ENCODE assay signal across 9 cellular contexts in the genomic region with DNA sequence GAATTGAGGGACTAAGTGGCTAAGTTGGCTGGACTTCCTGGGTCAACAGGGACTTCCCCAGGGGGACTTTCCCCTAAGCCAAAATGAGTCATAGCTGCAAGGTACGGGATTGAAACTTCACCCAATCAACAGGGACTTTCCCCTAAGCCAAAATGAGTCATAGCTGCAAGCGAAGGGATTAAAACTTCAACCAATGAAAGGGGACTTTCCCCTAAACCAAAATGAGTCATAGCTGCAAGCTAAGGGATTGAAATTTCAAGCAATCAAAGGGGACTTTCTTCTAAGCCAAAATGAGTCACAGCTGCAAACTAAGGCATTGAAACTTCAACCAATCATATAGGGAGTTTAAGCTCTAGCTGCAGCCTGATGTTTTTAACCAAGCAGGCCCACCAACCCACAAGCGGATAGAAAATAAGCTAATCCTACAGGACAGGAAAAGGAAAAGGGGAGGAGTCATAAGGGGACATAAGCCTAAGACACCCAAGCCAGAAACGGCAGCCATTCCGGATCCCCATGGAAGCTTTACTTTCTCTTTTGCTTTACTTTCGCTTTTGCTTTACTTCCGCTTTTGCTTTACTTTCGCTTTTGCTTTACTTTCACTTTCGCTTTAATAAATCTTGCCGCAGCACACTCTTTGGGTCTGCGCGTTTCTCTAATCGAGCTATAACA.
DNase-seq lines count a peak whose midpoint lies in the region; ATAC-seq, FAIRE-seq and TF ChIP-seq lines count a peak whose summit lies in the region.
"Had no signal": no experiment of that assay in that cellular context is flagged by ENCODE, and none has a peak within 500 bp of the region (broad histone marks: within the 10 kb centered on the region; RNA-seq: fewer than 3 reads in every experiment).

No MANE protein-coding gene starts in this region.

- TF ChIP-seq EP300 in HepG2 (IDR thresholded peaks at IDR 0.05; ENCODE audit: low read depth in 2 of 2, low read length in 2 of 2) (no peak; a peak in 1 of 4 replicates), HepG2 (CRISPR knock-in tag; IDR thresholded peaks at IDR 0.05; ENCODE audit: borderline replicate concordance) (no peak)

- TF ChIP-seq RAD21 in HepG2 (CRISPR knock-in tag; IDR thresholded peaks at IDR 0.05) = no peak

- no peak overlapping the region for H3K4me3 ChIP-seq in HepG2 (replicated peaks in 1 of 3; ENCODE audit: insufficient read depth in 1 of 3, low read depth in 2 of 3, low read length in 3 of 3)

- H3K9ac ChIP-seq in HepG2 (ENCODE audit: insufficient read depth, low read depth, low read length) = no peak overlapping the region

- WGBS in HepG2 (ENCODE audit: low lambda C conversion rate) = 49% methylated on average over 13 of the region's 13 CpGs

- H3K27me3 ChIP-seq in HepG2 (ENCODE audit: control insufficient read depth in 1 of 2, insufficient read depth in 2 of 2, low read length in 2 of 2) = no peaks in the 10 kb centered on the region

- DNase-seq in NCI-H226 (peak; percentile 90), HepG2 (ENCODE audit: low spot score) (peak; percentile 57), dedifferentiated amniotic fluid mesenchymal stem cell (ENCODE audit: extremely low spot score) (no peak), inferior parietal cortex (ENCODE audit: extremely low spot score) (no peak)
- peak; percentile 39 for DNase-seq in activated T-cell treated with anti-CD3 and anti-CD28 coated beads, Interleukin-2, amount 50 U/mL, for 1 hour
- peak; percentile 50 for DNase-seq in stimulated activated naive CD8-positive, alpha-beta T cell treated with anti-CD3 and anti-CD28 coated beads, Interleukin-15, Interleukin-2, amounts not matched to agents 100 U/mL and 50 U/mL, for 24 hours

- no peak for TF ChIP-seq CTCF in HepG2 (CRISPR knock-in tag; IDR thresholded peaks at IDR 0.05)

- peaks cover 8% of the 10 kb centered on the region for H3K4me1 ChIP-seq in HepG2 (ENCODE audit: insufficient read depth, low read length)

- TF ChIP-seq POLR2A in HepG2 (IDR thresholded peaks at IDR 0.05; ENCODE audit: insufficient read depth in 1 of 2, low read depth in 2 of 2, low read length in 2 of 2) = no peak

- H3K36me3 ChIP-seq in HepG2 (replicated peaks in 1 of 2; ENCODE audit: control insufficient read depth in 1 of 2, insufficient read depth in 2 of 2, low read length in 2 of 2) = no peaks in the 10 kb centered on the region

- POLR2A ChIA-PET in HepG2 (lab: Yijun Ruan, JAX) = no interaction called here

- peaks cover 12% of the 10 kb centered on the region; the same call in 1 of the 2 replicates for H3K9me3 ChIP-seq in HepG2 (ENCODE audit: low read length)

- CTCF ChIA-PET in HepG2 (lab: Yijun Ruan, JAX; ENCODE audit: low intra/inter-chr PET ratio, low total read pairs) = no interaction called here

- no peak overlapping the region for H3K27ac ChIP-seq in HepG2 (ENCODE audit: extremely low read length, insufficient read depth, low read length)

- H4K20me1 ChIP-seq in HepG2 (ENCODE audit: insufficient read depth, low read length) = no peaks in the 10 kb centered on the region

- H2AFZ ChIP-seq in HepG2 (ENCODE audit: low read length) = no peak overlapping the region

- intact Hi-C loops in HepG2 (cut with micrococcal nuclease; ENCODE audit: unreplicated experiment) = no loop called here

- no peaks in the 10 kb centered on the region for H3K79me2 ChIP-seq in HepG2 (ENCODE audit: insufficient read depth, low read length)

- peak overlapping the region; percentile 37 for H3K4me2 ChIP-seq in HepG2 (ENCODE audit: low read depth, low read length)

- no peak for FAIRE-seq in HepG2 (lab: Jason Lieb, UNC)
- FAIRE-seq: colon had no signal

- ATAC-seq in GM18870 (IDR thresholded peaks at IDR 0.05; ENCODE audit: unreplicated experiment) (peak; percentile 81), HG02884 (IDR thresholded peaks at IDR 0.05; ENCODE audit: unreplicated experiment) (peak; percentile 73), HepG2 (peak; percentile 39; the same call in 2 of the 3 replicates)
- peak; percentile 78 for ATAC-seq in stimulated activated naive CD8-positive, alpha-beta T cell treated with anti-CD3 and anti-CD28 coated beads, Interleukin-15, Interleukin-2, amounts not matched to agents 100 U/mL and 50 U/mL, for 24 hours

- BruUV-seq in HepG2 (replicated peaks; lab: Mats Ljungman, UMichigan) = no TSS peak

- in situ Hi-C loops in HepG2 (cut with HindIII; ENCODE audit: extremely low pct_ligation_motif_present, low pct_unique_long_range_greater_than_20kb) = loop anchor here (25.0 kb wide), 1 partner anchor 104 kb away; no protein-coding TSS in a partner anchor

TF ChIP-seq in HepG2, 621 proteins besides CTCF, POLR2A, EP300 and RAD21:
- TF ChIP-seq RELA (CRISPR knock-in tag; IDR thresholded peaks at IDR 0.05) = peak; percentile 85; the same call in 1 of the 2 replicates
- TF ChIP-seq JUN (CRISPR knock-in tag; IDR thresholded peaks at IDR 0.05) = peak; percentile 74
- TF ChIP-seq ZNF614 (CRISPR knock-in tag; IDR thresholded peaks at IDR 0.05; ENCODE audit: borderline replicate concordance) = no peak
- no peak for TF ChIP-seq GMEB2 (CRISPR knock-in tag; IDR thresholded peaks at IDR 0.05; ENCODE audit: low read depth)
- TF ChIP-seq, protein P1, sequence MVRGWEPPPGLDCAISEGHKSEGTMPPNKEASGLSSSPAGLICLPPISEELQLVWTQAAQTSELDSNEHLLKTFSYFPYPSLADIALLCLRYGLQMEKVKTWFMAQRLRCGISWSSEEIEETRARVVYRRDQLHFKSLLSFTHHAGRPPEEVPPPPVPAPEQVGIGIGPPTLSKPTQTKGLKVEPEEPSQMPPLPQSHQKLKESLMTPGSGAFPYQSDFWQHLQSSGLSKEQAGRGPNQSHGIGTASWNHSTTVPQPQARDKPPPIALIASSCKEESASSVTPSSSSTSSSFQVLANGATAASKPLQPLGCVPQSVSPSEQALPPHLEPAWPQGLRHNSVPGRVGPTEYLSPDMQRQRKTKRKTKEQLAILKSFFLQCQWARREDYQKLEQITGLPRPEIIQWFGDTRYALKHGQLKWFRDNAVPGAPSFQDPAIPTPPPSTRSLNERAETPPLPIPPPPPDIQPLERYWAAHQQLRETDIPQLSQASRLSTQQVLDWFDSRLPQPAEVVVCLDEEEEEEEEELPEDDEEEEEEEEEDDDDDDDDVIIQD (CRISPR knock-in tag; IDR thresholded peaks at IDR 0.05; ENCODE audit: low read depth) = peak; percentile 77; the same call in 1 of the 2 replicates
- TF ChIP-seq JUND (CRISPR knock-in tag; IDR thresholded peaks at IDR 0.05) = peak; percentile 59; the same call in 1 of the 2 replicates
- TF ChIP-seq POGZ (CRISPR knock-in tag; IDR thresholded peaks at IDR 0.05) = peak; percentile 68
- no peak for TF ChIP-seq ZNF549 (CRISPR knock-in tag; IDR thresholded peaks at IDR 0.05)
- no peak for TF ChIP-seq GABPA (IDR thresholded peaks at IDR 0.05; ENCODE audit: low read depth, low read length)
- peak; percentile 75 for TF ChIP-seq GABPA (CRISPR knock-in tag; IDR thresholded peaks at IDR 0.05; ENCODE audit: low read depth)
- peak; percentile 22; the same call in 1 of the 2 replicates for TF ChIP-seq CREB1 (IDR thresholded peaks at IDR 0.05)
- 0 out of 2 replicates have a peak, but pooled peaks have one; percentile 25 for TF ChIP-seq CREB1 (CRISPR knock-in tag; IDR thresholded peaks at IDR 0.05)
- TF ChIP-seq MATR3 (CRISPR knock-in tag; IDR thresholded peaks at IDR 0.05) = no peak
- 0 out of 2 replicates have a peak, but pooled peaks have one; percentile 16 for TF ChIP-seq NFYB (CRISPR knock-in tag; IDR thresholded peaks at IDR 0.05)
- 0 out of 2 replicates have a peak, but pooled peaks have one; percentile 25 for TF ChIP-seq NR2C2 (CRISPR knock-in tag; IDR thresholded peaks at IDR 0.05; ENCODE audit: borderline replicate concordance)
- TF ChIP-seq, protein P2, sequence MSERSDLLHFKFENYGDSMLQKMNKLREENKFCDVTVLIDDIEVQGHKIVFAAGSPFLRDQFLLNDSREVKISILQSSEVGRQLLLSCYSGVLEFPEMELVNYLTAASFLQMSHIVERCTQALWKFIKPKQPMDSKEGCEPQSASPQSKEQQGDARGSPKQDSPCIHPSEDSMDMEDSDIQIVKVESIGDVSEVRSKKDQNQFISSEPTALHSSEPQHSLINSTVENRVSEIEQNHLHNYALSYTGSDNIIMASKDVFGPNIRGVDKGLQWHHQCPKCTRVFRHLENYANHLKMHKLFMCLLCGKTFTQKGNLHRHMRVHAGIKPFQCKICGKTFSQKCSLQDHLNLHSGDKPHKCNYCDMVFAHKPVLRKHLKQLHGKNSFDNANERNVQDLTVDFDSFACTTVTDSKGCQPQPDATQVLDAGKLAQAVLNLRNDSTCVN (CRISPR knock-in tag; IDR thresholded peaks at IDR 0.05; ENCODE audit: borderline replicate concordance) = peak; percentile 59; the same call in 1 of the 2 replicates
- TF ChIP-seq FOSL2 (CRISPR knock-in tag; IDR thresholded peaks at IDR 0.05) = peak; percentile 82
- TF ChIP-seq IRF1 (CRISPR knock-in tag; IDR thresholded peaks at IDR 0.05; ENCODE audit: low read depth) = 0 out of 2 replicates have a peak, but pooled peaks have one; percentile 79
- peak; percentile 99 for TF ChIP-seq IRF2 (CRISPR knock-in tag; IDR thresholded peaks at IDR 0.05)
- peak; percentile 36; the same call in 1 of the 2 replicates for TF ChIP-seq NFYC (CRISPR knock-in tag; IDR thresholded peaks at IDR 0.05)
- no peak for TF ChIP-seq RAD51 (IDR thresholded peaks at IDR 0.05; ENCODE audit: borderline replicate concordance)

Comparison
In these comparisons a context has a peak if more than half of its experiments do, and no peak if none do; other contexts are left out.
1. DNase-seq: peak in NCI-H226 (single experiment), activated T-cell treated with anti-CD3 and anti-CD28 coated beads, Interleukin-2, amount 50 U/mL, for 1 hour (single experiment), HepG2 (single experiment) and stimulated activated naive CD8-positive, alpha-beta T cell treated with anti-CD3 and anti-CD28 coated beads, Interleukin-15, Interleukin-2, amounts not matched to agents 100 U/mL and 50 U/mL, for 24 hours (single experiment); none in dedifferentiated amniotic fluid mesenchymal stem cell (single experiment) and inferior parietal cortex (single experiment).
2. Peak in every context shown above with its lines, with median percentiles within 50 percentile points of each other: ATAC-seq.